Comparison of ENCODE assay signal across 8 cellular contexts in genomic region chr15:78438595-78439285, GRCh38. TPM values are rescaled to one million over a fixed set of nuclear protein-coding genes. Genes with fewer than 3 reads are reported as not detected.
DNase-seq lines count a peak whose midpoint lies in the region; ATAC-seq, FAIRE-seq and TF ChIP-seq lines count a peak whose summit lies in the region.

No MANE protein-coding gene starts in this region.

- ATAC-seq in HG03039 (IDR thresholded peaks at IDR 0.05; ENCODE audit: unreplicated experiment) (peak; percentile 22), HepG2 (peak; percentile 76), HG02642 (IDR thresholded peaks at IDR 0.05; ENCODE audit: poor library complexity, unreplicated experiment) (no peak)

- H3K4me2 ChIP-seq in SK-N-SH (peak overlapping the region; percentile 94), HepG2 (ENCODE audit: low read depth, low read length) (peak overlapping the region; percentile 81)

- CTCF ChIA-PET in SK-N-SH (lab: Yijun Ruan, JAX) (interaction anchor here (0.7 to 4.9 kb wide), 19 partner anchors 11 to 139 kb away, joined by 3 to 31 read pairs (median 4); partner anchors contain the start of gene SKIC8), HepG2 (lab: Yijun Ruan, JAX; ENCODE audit: low intra/inter-chr PET ratio, low total read pairs) (no interaction called here)

- H3K4me1 ChIP-seq in SK-N-SH (ENCODE audit: control insufficient read depth in 1 of 2, insufficient read depth in 2 of 2, low read depth in 1 of 2, low read length in 1 of 2) (peaks cover 12 to 15% of the 10 kb centered on the region in 2 experiments; a peak in 3 of 4 replicates), HepG2 (ENCODE audit: insufficient read depth, low read length) (peaks cover 62% of the 10 kb centered on the region)

- H3K36me3 ChIP-seq in SK-N-SH (replicated peaks in 1 of 2; ENCODE audit: control insufficient read depth in 1 of 2, insufficient read depth in 2 of 2, low read length in 1 of 2) (peaks cover 31 to 32% of the 10 kb centered on the region in 2 experiments), bronchial epithelial cell (ENCODE audit: control insufficient read depth, insufficient read depth, low read length) (peaks cover 1% of the 10 kb centered on the region), HepG2 (replicated peaks in 1 of 2; ENCODE audit: control insufficient read depth in 1 of 2, insufficient read depth in 2 of 2, low read length in 2 of 2) (peaks cover 3 to 18% of the 10 kb centered on the region in 2 experiments; a peak in 3 of 5 replicates)

- H3K4me3 ChIP-seq in SK-N-SH (ENCODE audit: low read depth in 2 of 2, low read length in 1 of 2) (peak overlapping the region; percentile 85 to 91), bronchial epithelial cell (ENCODE audit: low read depth, low read length) (peak overlapping the region; percentile 100), HepG2 (replicated peaks in 1 of 3; ENCODE audit: insufficient read depth in 1 of 3, low read depth in 2 of 3, low read length in 3 of 3) (peak overlapping the region; percentile 94 to 97 (median 96))

- H4K20me1 ChIP-seq in SK-N-SH (ENCODE audit: insufficient read depth) = peaks cover 34% of the 10 kb centered on the region
- peaks cover 4% of the 10 kb centered on the region for H4K20me1 ChIP-seq in HepG2 (ENCODE audit: insufficient read depth, low read length)

- H3K9me3 ChIP-seq in SK-N-SH = no peaks in the 10 kb centered on the region
- no peaks in the 10 kb centered on the region for H3K9me3 ChIP-seq in HepG2 (ENCODE audit: low read length)

- peak overlapping the region; percentile 91 to 92 for H3K27ac ChIP-seq in SK-N-SH (ENCODE audit: low read depth in 2 of 2, low read length in 1 of 2)
- H3K27ac ChIP-seq in HepG2 (ENCODE audit: extremely low read length, insufficient read depth, low read length) = peak overlapping the region; percentile 99

- no peak for TF ChIP-seq RAD21 in SK-N-SH (IDR thresholded peaks at IDR 0.05; ENCODE audit: low read length)
- TF ChIP-seq RAD21 in HepG2 (CRISPR knock-in tag; IDR thresholded peaks at IDR 0.05) = no peak

- under 1% methylated on average over 17 of the region's 24 CpGs for WGBS in SK-N-SH (ENCODE audit: low lambda C conversion rate)
- WGBS in HepG2 (ENCODE audit: low lambda C conversion rate) = under 1% methylated on average over 13 of the region's 24 CpGs

- DNase-seq in NCI-H146 (lab: John Stamatoyannopoulos, UW) (peak; percentile 18), NCI-H146 treated with DMSO at 0.1 percent for 48 hours (lab: John Stamatoyannopoulos, UW; ENCODE audit: unreplicated experiment) (no peak), SK-N-SH (peak; percentile 46), bronchial epithelial cell (ENCODE audit: low read depth) (peak; percentile 24), HepG2 (ENCODE audit: low spot score) (peak; percentile 60)
- DNase-seq in stimulated activated naive CD4-positive, alpha-beta T cell treated with Interleukin-2 at 50 U/mL for 16 hours (lab: John Stamatoyannopoulos, UW) = peak; percentile 42

- TF ChIP-seq POLR2A in HepG2 (IDR thresholded peaks at IDR 0.05; ENCODE audit: insufficient read depth in 1 of 2, low read depth in 2 of 2, low read length in 2 of 2) = peak; percentile 8 to 68; a peak in 2 of 4 replicates

- POLR2A ChIA-PET in SK-N-SH (lab: Yijun Ruan, JAX) = interaction anchor here (0.7 to 1.5 kb wide), 9 partner anchors 9 to 312 kb away, joined by 3 to 7 read pairs (median 4); partner anchors contain the start of genes CHRNA5, CHRNB4, PSMA4 and SKIC8
- POLR2A ChIA-PET in HepG2 (lab: Yijun Ruan, JAX) = interaction anchor here (0.7 to 3.6 kb wide), 20 partner anchors 9 to 139 kb away, joined by 3 to 54 read pairs (median 8); partner anchors contain the start of genes CHRNA5, HYKK, PSMA4 and SKIC8

- TF ChIP-seq EP300 in SK-N-SH (IDR thresholded peaks at IDR 0.05; ENCODE audit: borderline replicate concordance in 1 of 2, low read depth in 1 of 2, low read length in 1 of 2) (no peak), HepG2 (IDR thresholded peaks at IDR 0.05; ENCODE audit: low read depth in 2 of 2, low read length in 2 of 2) (no peak), HepG2 (CRISPR knock-in tag; IDR thresholded peaks at IDR 0.05; ENCODE audit: borderline replicate concordance) (no peak)

- H3K9me2 ChIP-seq in SK-N-SH = no peaks in the 10 kb centered on the region

- peaks cover 57% of the 10 kb centered on the region for H3K79me2 ChIP-seq in SK-N-SH (ENCODE audit: insufficient read depth)
- H3K79me2 ChIP-seq in HepG2 (ENCODE audit: insufficient read depth, low read length) = peaks cover 53% of the 10 kb centered on the region

- FAIRE-seq in bronchial epithelial cell (lab: Jason Lieb, UNC) (no peak), HepG2 (lab: Jason Lieb, UNC) (peak; percentile 64)

- intact Hi-C loops in HepG2 (cut with micrococcal nuclease; ENCODE audit: unreplicated experiment) = loop anchor here (5.0 kb wide), 1 partner anchor 131 kb away; no protein-coding TSS in a partner anchor

- peak overlapping the region; percentile 64 for H2AFZ ChIP-seq in SK-N-SH (ENCODE audit: low read depth)
- no peak overlapping the region for H2AFZ ChIP-seq in HepG2 (ENCODE audit: low read length)

- H3F3A ChIP-seq in SK-N-SH (replicated peaks; ENCODE audit: insufficient read depth) = peaks cover 9% of the 10 kb centered on the region

- in situ Hi-C loops in HepG2 (cut with HindIII; ENCODE audit: extremely low pct_ligation_motif_present, low pct_unique_long_range_greater_than_20kb) = no loop called here

- H3K9ac ChIP-seq in SK-N-SH (peak overlapping the region; percentile 99), HepG2 (ENCODE audit: insufficient read depth, low read depth, low read length) (peak overlapping the region; percentile 100)

- peak; percentile 53 for TF ChIP-seq CTCF in SK-N-SH (IDR thresholded peaks at IDR 0.05)
- peak; percentile 31 for TF ChIP-seq CTCF in bronchial epithelial cell (IDR thresholded peaks at IDR 0.05; ENCODE audit: insufficient read depth, low read length, severe bottlenecking)
- peak; percentile 39 for TF ChIP-seq CTCF in HepG2 (CRISPR knock-in tag; IDR thresholded peaks at IDR 0.05)

- BruUV-seq in HepG2 (replicated peaks; lab: Mats Ljungman, UMichigan) = no TSS peak

- H3K27me3 ChIP-seq in SK-N-SH (ENCODE audit: insufficient read depth) (no peaks in the 10 kb centered on the region), bronchial epithelial cell (ENCODE audit: control insufficient read depth, insufficient read depth, low read length) (no peaks in the 10 kb centered on the region), HepG2 (ENCODE audit: control insufficient read depth in 1 of 2, insufficient read depth in 2 of 2, low read length in 2 of 2) (no peaks in the 10 kb centered on the region; a peak in 1 of 5 replicates)

TF ChIP-seq in SK-N-SH, 30 proteins besides CTCF, POLR2A, EP300 and RAD21 (continues in another document):
- TF ChIP-seq EZH2phosphoT487 (IDR thresholded peaks at IDR 0.05; ENCODE audit: borderline replicate concordance, low read depth) (no peak), MXI1 (IDR thresholded peaks at IDR 0.05; ENCODE audit: low read depth, low read length) (peak; percentile 35; the same call in 1 of the 2 replicates)

TF ChIP-seq in HepG2, 621 proteins besides CTCF, POLR2A, EP300 and RAD21 (continues in another document):
- no peak for TF ChIP-seq KLF13 (CRISPR knock-in tag; IDR thresholded peaks at IDR 0.05)
- TF ChIP-seq NONO (IDR thresholded peaks at IDR 0.05) = no peak
- peak; percentile 46; the same call in 1 of the 2 replicates for TF ChIP-seq NONO (CRISPR knock-in tag; conservative IDR thresholded peaks at IDR 0.05)
- no peak for TF ChIP-seq NFIC (IDR thresholded peaks at IDR 0.05; ENCODE audit: low read length)
- TF ChIP-seq SOX13 (IDR thresholded peaks at IDR 0.05) = no peak
- 0 out of 4 replicates have a peak, but pooled peaks of 1 of the 2 experiments have one; percentile 9 for TF ChIP-seq SOX13 (CRISPR knock-in tag; conservative IDR thresholded peaks at IDR 0.05 in 1 of 2, IDR thresholded peaks at IDR 0.05 in 1 of 2)
- peak; percentile 81; the same call in 1 of the 2 replicates for TF ChIP-seq ZNF354B (CRISPR knock-in tag; IDR thresholded peaks at IDR 0.05)

RNA-seq across cellular contexts. Expression of gene IREB2, which starts 0.7 kb away (rescaled TPM):
- 9.5 and 13.7 TPM in 2 replicates for polyA plus RNA-seq in SK-N-SH (2012; rRNA removed)
- polyA plus RNA-seq in SK-N-SH (2012; cell fraction: cytosol; rRNA removed) = 13.2 and 14.9 TPM in 2 replicates
- polyA plus RNA-seq in SK-N-SH (2012; cell fraction: nucleus; rRNA removed) = 10.7 and 19.9 TPM in 2 replicates
- total RNA-seq in bronchial epithelial cell = 12.6 and 16.4 TPM in 2 replicates
- 30.4 and 66.4 TPM in 2 replicates for total RNA-seq in HepG2 (2016; rRNA removed; fragmentation: Illumina TruSeq; extraction: Trizol)
- 4.8 and 10.3 TPM in 2 replicates for total RNA-seq in HepG2 (2016; cell fraction: cytosol; rRNA removed; fragmentation: Illumina TruSeq; extraction: Trizol; ENCODE audit: low read depth)
- total RNA-seq in HepG2 (2016; cell fraction: insoluble cytoplasmic fraction; rRNA removed; fragmentation: Illumina TruSeq; extraction: Trizol) = 28.4 and 65.6 TPM in 2 replicates
- 15.3 and 17.3 TPM in 2 replicates for total RNA-seq in HepG2 (2016; cell fraction: membrane; rRNA removed; fragmentation: Illumina TruSeq; extraction: Trizol)
- 42.4 and 45.9 TPM in 2 replicates for total RNA-seq in HepG2 (2016; cell fraction: nucleus; rRNA removed; fragmentation: Illumina TruSeq; extraction: Trizol)
- polyA plus RNA-seq in HepG2 (2011; rRNA removed) = 19.1 and 24.2 TPM in 2 replicates
- polyA plus RNA-seq in HepG2 (2011; cell fraction: cytosol; rRNA removed) = 8.7 and 13.2 TPM in 2 replicates
- polyA plus RNA-seq in HepG2 (2011; cell fraction: nucleus; rRNA removed) = 16.6 and 19.4 TPM in 2 replicates
- polyA plus RNA-seq in HepG2 (2012) = 28.6 and 38.1 TPM in 2 replicates
- 1.3 and 1.4 TPM in 2 replicates for polyA plus RNA-seq in HepG2 (2016; cell fraction: cytosol; fragmentation: Illumina TruSeq; extraction: Trizol; ENCODE audit: low read depth)
- 42.2 and 43.3 TPM in 2 replicates for polyA plus RNA-seq in HepG2 (2016; cell fraction: insoluble cytoplasmic fraction; fragmentation: Illumina TruSeq; extraction: Trizol; ENCODE audit: low read depth)
- polyA plus RNA-seq in HepG2 (2016; cell fraction: membrane; fragmentation: Illumina TruSeq; extraction: Trizol; ENCODE audit: low read depth) = 4.5 and 5.2 TPM in 2 replicates
- 37.4 and 43.1 TPM in 2 replicates for polyA plus RNA-seq in HepG2 (2016; cell fraction: nucleus; fragmentation: Illumina TruSeq; extraction: Trizol; ENCODE audit: insufficient read depth, low read depth)
- polyA minus RNA-seq in HepG2 (2011; rRNA and poly(A)+ RNA removed; ENCODE audit: low replicate concordance) = 21.8 and 39.0 TPM in 2 replicates
- polyA minus RNA-seq in HepG2 (2011; cell fraction: cytosol; rRNA and poly(A)+ RNA removed) = 40.3 and 45.6 TPM in 2 replicates
- 82.4 and 84.9 TPM in 2 replicates for polyA minus RNA-seq in HepG2 (2011; cell fraction: nucleus; rRNA and poly(A)+ RNA removed)
